In genomic region chr20:11459090-11459877, GRCh38 we compare ENCODE assay signal across 18 cellular contexts.
A peak's percentile ranks its signal among the peaks of the same experiment; 100 is the strongest.
DNase-seq lines count a peak whose midpoint lies in the region; FAIRE-seq and TF ChIP-seq lines count a peak whose summit lies in the region.
"Had no signal": no experiment of that assay in that cellular context is flagged by ENCODE, and none has a peak within 500 bp of the region (broad histone marks: within the 10 kb centered on the region; RNA-seq: fewer than 3 reads in every experiment).

No MANE protein-coding gene starts in this region.

- peaks cover 8 to 10% of the 10 kb centered on the region in 2 donors for H3K4me1 ChIP-seq in neuronal stem cell (ENCODE audit: control insufficient read depth in 2 of 2, insufficient read depth in 1 of 2, low read depth in 1 of 2, low read length in 2 of 2)

- TF ChIP-seq CTCF in chondrocyte (IDR thresholded peaks at IDR 0.05): no peak

- WGBS in neuronal stem cell (ENCODE audit: extremely low coverage in 2 of 2, insufficient read length in 2 of 2, insufficient replicate concordance in 1 of 2), 2 donors: no CpG with 5 or more reads among the region's 2 CpGs

- no peak overlapping the region for H4K8ac ChIP-seq in neuronal stem cell (ENCODE audit: low read depth, low read length)

- H2BK15ac ChIP-seq in neuronal stem cell (ENCODE audit: low read length): no peak overlapping the region

- H3K4me2 ChIP-seq in neuronal stem cell (ENCODE audit: insufficient read depth, low read length, poor library complexity, severe bottlenecking): no peak overlapping the region

- no peak overlapping the region for H2AK5ac ChIP-seq in neuronal stem cell (ENCODE audit: low read depth, low read length)

- no peaks in the 10 kb centered on the region for H3K27me3 ChIP-seq in neuronal stem cell (ENCODE audit: control insufficient read depth in 3 of 3, insufficient read depth in 3 of 3, low read depth in 1 of 3, low read length in 3 of 3)
- H3K27me3 ChIP-seq: uterus had no signal

- no peak overlapping the region for H3K4me3 ChIP-seq in neuronal stem cell (ENCODE audit: low read length in 2 of 2)
- H3K4me3 ChIP-seq: skin epidermis, uterus had no signal

- no peak overlapping the region for H2BK12ac ChIP-seq in neuronal stem cell (ENCODE audit: low read length)

- peak overlapping the region; percentile 93 for H3K27ac Mint-ChIP-seq in chondrocyte (ENCODE audit: unreplicated experiment)
- H3K27ac Mint-ChIP-seq: activated T-cell treated with anti-CD3 and anti-CD28 coated beads, Interleukin-2, amount 50 U/mL, for 72 hours; CD8-positive, alpha-beta T cell; dendritic cell treated with granulocyte-macrophage colony-stimulating factor and Interleukin-4, amounts not matched to agents 40 ng/mL and 50 ng/mL, for 4 days; mesothelial cell of epicardium had no signal

- no peak for TF ChIP-seq POLR2A in GM12891 (IDR thresholded peaks at IDR 0.05; ENCODE audit: low read depth, low read length)

- no peak overlapping the region for H4K91ac ChIP-seq in neuronal stem cell (ENCODE audit: low read depth, low read length, poor library complexity)

- no peak overlapping the region for H2BK5ac ChIP-seq in neuronal stem cell (ENCODE audit: low read length)

- no peaks in the 10 kb centered on the region for H3K9me3 ChIP-seq in neuronal stem cell (replicated peaks in 1 of 2; ENCODE audit: control insufficient read depth in 2 of 2, insufficient read depth in 1 of 2, low read depth in 1 of 2, low read length in 2 of 2)
- H3K9me3 ChIP-seq: uterus had no signal

- H2BK120ac ChIP-seq in neuronal stem cell (ENCODE audit: low read depth, low read length): no peak overlapping the region

- no peaks in the 10 kb centered on the region for H3K9me3 Mint-ChIP-seq in chondrocyte (ENCODE audit: low read depth)
- H3K9me3 Mint-ChIP-seq: dendritic cell treated with granulocyte-macrophage colony-stimulating factor and Interleukin-4, amounts not matched to agents 40 ng/mL and 50 ng/mL, for 4 days; mesothelial cell of epicardium had no signal

- no peak overlapping the region for H3K9ac ChIP-seq in neuronal stem cell (ENCODE audit: low read depth, low read length, poor library complexity)

- H3K18ac ChIP-seq in neuronal stem cell (ENCODE audit: low read length): no peak overlapping the region

- peak overlapping the region; percentile 5 for H2AFZ ChIP-seq in neuronal stem cell (ENCODE audit: low read length)

- H3K4ac ChIP-seq in neuronal stem cell (ENCODE audit: low read length): no peak overlapping the region

- H3K79me1 ChIP-seq in neuronal stem cell (ENCODE audit: low read depth, low read length): no peaks in the 10 kb centered on the region

- H3K27me3 Mint-ChIP-seq in chondrocyte (ENCODE audit: low read depth): no peaks in the 10 kb centered on the region
- H3K27me3 Mint-ChIP-seq: dendritic cell treated with granulocyte-macrophage colony-stimulating factor and Interleukin-4, amounts not matched to agents 40 ng/mL and 50 ng/mL, for 4 days; stimulated activated naive CD8-positive, alpha-beta T cell treated with anti-CD3 and anti-CD28 coated beads, Interleukin-15, amount 100 ng/mL, for 72 hours had no signal

- DNase-seq in GM12891 (ENCODE audit: insufficient read length, low spot score) (no peak), NOMO-1 treated with DMSO at 0.1 percent for 48 hours (lab: John Stamatoyannopoulos, UW; ENCODE audit: unreplicated experiment) (peak; percentile 75), chondrocyte (ENCODE audit: low spot score) (no peak), neuronal stem cell (ENCODE audit: low spot score) (no peak), NCI-H1417 (lab: John Stamatoyannopoulos, UW) (no peak), T-helper 9 cell (no peak), pons (ENCODE audit: low spot score) (no peak)
- DNase-seq: activated T-cell treated with anti-CD3 and anti-CD28 coated beads, Interleukin-2, amount 50 U/mL, for 72 hours; amniotic stem cell; CD8-positive, alpha-beta T cell; MM.1S; occipital lobe; stimulated activated naive CD8-positive, alpha-beta T cell treated with anti-CD3 and anti-CD28 coated beads, Interleukin-15, amount 100 ng/mL, for 72 hours; T-helper 2 cell; uterus had no signal

- H3K36me3 Mint-ChIP-seq in chondrocyte (ENCODE audit: low read depth): no peaks in the 10 kb centered on the region
- H3K36me3 Mint-ChIP-seq: CD8-positive, alpha-beta T cell; mesothelial cell of epicardium had no signal

- no peak overlapping the region for H3K14ac ChIP-seq in neuronal stem cell (ENCODE audit: low read length)

- FAIRE-seq in GM12891 (lab: Jason Lieb, UNC): no peak

- no peak overlapping the region for H3K23ac ChIP-seq in neuronal stem cell (ENCODE audit: low read depth, low read length, poor library complexity)

- H3K27ac ChIP-seq in neuronal stem cell (replicated peaks; ENCODE audit: low read length): no peak overlapping the region
- H3K27ac ChIP-seq: skin epidermis, uterus had no signal

- H3K36me3 ChIP-seq in neuronal stem cell (replicated peaks in 1 of 2; ENCODE audit: control insufficient read depth in 2 of 2, insufficient read depth in 2 of 2, low read length in 2 of 2): no peaks in the 10 kb centered on the region
- H3K36me3 ChIP-seq: uterus had no signal

- H3K4me1 Mint-ChIP-seq in chondrocyte (ENCODE audit: low read depth): peaks cover 57% of the 10 kb centered on the region
- H3K4me1 Mint-ChIP-seq: stimulated activated naive CD8-positive, alpha-beta T cell treated with anti-CD3 and anti-CD28 coated beads, Interleukin-15, amount 100 ng/mL, for 72 hours had no signal

- H3K4me3 Mint-ChIP-seq in chondrocyte (ENCODE audit: unreplicated experiment): no peak overlapping the region
- H3K4me3 Mint-ChIP-seq: activated T-cell treated with anti-CD3 and anti-CD28 coated beads, Interleukin-2, amount 50 U/mL, for 72 hours; CD8-positive, alpha-beta T cell; dendritic cell treated with granulocyte-macrophage colony-stimulating factor and Interleukin-4, amounts not matched to agents 40 ng/mL and 50 ng/mL, for 4 days; mesothelial cell of epicardium; stimulated activated naive CD8-positive, alpha-beta T cell treated with anti-CD3 and anti-CD28 coated beads, Interleukin-15, amount 100 ng/mL, for 72 hours had no signal

TF ChIP-seq in GM12891, 5 proteins besides CTCF, POLR2A, EP300 and RAD21:
- TF ChIP-seq TAF1 (IDR thresholded peaks at IDR 0.05; ENCODE audit: low read depth, low read length) (no peak), SPI1 (IDR thresholded peaks at IDR 0.05; ENCODE audit: low read depth, low read length) (peak; percentile 91), PAX5 (IDR thresholded peaks at IDR 0.05; ENCODE audit: insufficient read depth, low read length, severe bottlenecking) (no peak), POLR2AphosphoS5 (IDR thresholded peaks at IDR 0.05; ENCODE audit: low read depth, low read length) (no peak)
